ENCODE assay signal across 9 cellular contexts in genomic region chr7:15685358-15686181, GRCh38. TPM values are rescaled to one million over a fixed set of nuclear protein-coding genes. Genes with fewer than 3 reads are reported as not detected.
A peak's percentile ranks its signal among the peaks of the same experiment; 100 is the strongest.
DNase-seq lines count a peak whose midpoint lies in the region; ATAC-seq and TF ChIP-seq lines count a peak whose summit lies in the region.
"Had no signal": no experiment of that assay in that cellular context is flagged by ENCODE, and none has a peak within 500 bp of the region (broad histone marks: within the 10 kb centered on the region; RNA-seq: fewer than 3 reads in every experiment).

No MANE protein-coding gene starts in this region.

- WGBS in body of pancreas, 2 donors: 1 to 2% methylated on average over 36 to 50 of the region's 50 CpGs

- peaks cover 0 to 12% of the 10 kb centered on the region in 2 donors for H3K27me3 ChIP-seq in body of pancreas

- H3K9me3 ChIP-seq in body of pancreas: no peaks in the 10 kb centered on the region

- no peak for TF ChIP-seq CTCF in body of pancreas (IDR thresholded peaks at IDR 0.05)

- DNase-seq in HK-2 (ENCODE audit: unreplicated experiment): peak; percentile 10
- peak in 2 of 4 donors; percentile 6 to 10 for DNase-seq in body of pancreas
- peak; percentile 63 for DNase-seq in islet precursor cell
- peak; percentile 75 for DNase-seq in stromal cell of bone marrow (ENCODE audit: low read depth)
- DNase-seq in activated T-cell treated with anti-CD3 and anti-CD28 coated beads for 4 hours: no peak
- no peak for DNase-seq in stimulated activated naive CD8-positive, alpha-beta T cell treated with anti-CD3 and anti-CD28 coated beads, Interleukin-15, Interleukin-2, amounts not matched to agents 100 U/mL and 50 U/mL, for 24 hours
- DNase-seq: T-helper 2 cell had no signal

- intact Hi-C loops in body of pancreas (cut with DNase I): no loop called here

- peaks cover 19% of the 10 kb centered on the region for H3K4me1 ChIP-seq in body of pancreas

- TF ChIP-seq POLR2A in body of pancreas (IDR thresholded peaks at IDR 0.05): no peak

- H3K27ac ChIP-seq in body of pancreas: peak overlapping the region in 2 of 4 donors; percentile 45 to 50

- H3K4me3 ChIP-seq in body of pancreas: no peak overlapping the region

- ATAC-seq in body of pancreas (peak; percentile 47), HG02798 (IDR thresholded peaks at IDR 0.05; ENCODE audit: poor library complexity, unreplicated experiment) (no peak), GM21526 (IDR thresholded peaks at IDR 0.05; ENCODE audit: low FRiP score, unreplicated experiment) (no peak)
- no peak for ATAC-seq in stimulated activated naive CD8-positive, alpha-beta T cell treated with anti-CD3 and anti-CD28 coated beads, Interleukin-15, Interleukin-2, amounts not matched to agents 100 U/mL and 50 U/mL, for 24 hours

- no peaks in the 10 kb centered on the region for H3K36me3 ChIP-seq in body of pancreas (replicated peaks in 1 of 2; ENCODE audit: insufficient read depth in 1 of 2, low read depth in 2 of 2)

RNA-seq across cellular contexts. Expression of gene MEOX2, which starts 0.9 kb away (rescaled TPM):
- 1 to 10 TPM in 1 of 2 donors, under 1 TPM in 1; 0.66 to 8.0 TPM for total RNA-seq in body of pancreas

Comparison
In these comparisons a context has a peak if more than half of its experiments do, and no peak if none do; other contexts are left out.
1. DNase-seq: peak in HK-2 (single experiment), islet precursor cell (single experiment) and stromal cell of bone marrow (single experiment); none in activated T-cell treated with anti-CD3 and anti-CD28 coated beads for 4 hours (single experiment) and stimulated activated naive CD8-positive, alpha-beta T cell treated with anti-CD3 and anti-CD28 coated beads, Interleukin-15, Interleukin-2, amounts not matched to agents 100 U/mL and 50 U/mL, for 24 hours (single experiment).